In genomic region chr19:50576769-50577168, GRCh38 we compare ENCODE assay signal across 5 cellular contexts. TPM values are rescaled to one million over a fixed set of nuclear protein-coding genes. Genes with fewer than 3 reads are reported as not detected.
"Had no signal": no experiment of that assay in that cellular context is flagged by ENCODE, and none has a peak within 500 bp of the region (broad histone marks: within the 10 kb centered on the region; RNA-seq: fewer than 3 reads in every experiment).

No MANE protein-coding gene starts in this region.

RNA-seq across cellular contexts. Expression of gene LRRC4B, which starts 8.5 kb away (rescaled TPM):
- total RNA-seq: dermis microvascular lymphatic vessel endothelial cell, endothelial cell of umbilical vein, fibroblast of villous mesenchyme, foreskin keratinocyte, glomerular endothelial cell had no signal
- polyA plus RNA-seq: foreskin keratinocyte had no signal
